Comparison of ENCODE assay signal across 13 cellular contexts in genomic region chr12:47757360-47757839, GRCh38. TPM values are rescaled to one million over a fixed set of nuclear protein-coding genes. Genes with fewer than 3 reads are reported as not detected.
DNase-seq lines count a peak whose midpoint lies in the region; ATAC-seq and TF ChIP-seq lines count a peak whose summit lies in the region.
"Had no signal": no experiment of that assay in that cellular context is flagged by ENCODE, and none has a peak within 500 bp of the region (broad histone marks: within the 10 kb centered on the region; RNA-seq: fewer than 3 reads in every experiment).

No MANE protein-coding gene starts in this region.

- H3K4me3 Mint-ChIP-seq in activated naive CD8-positive, alpha-beta T cell = peak overlapping the region; percentile 40
- H3K4me3 Mint-ChIP-seq in activated naive CD8-positive, alpha-beta T cell treated with anti-CD3 and anti-CD28 coated beads, Interleukin-2, amount 50 U/mL, for 24 hours = no peak overlapping the region
- no peak overlapping the region; the same call in 1 of the 2 replicates for H3K4me3 Mint-ChIP-seq in HFFc6

- TF ChIP-seq CTCF in coronary artery (IDR thresholded peaks at IDR 0.05) (no peak), thyroid gland (IDR thresholded peaks at IDR 0.05) (no peak), HFFc6 (IDR thresholded peaks at IDR 0.05) (no peak)

- peaks cover 28% of the 10 kb centered on the region for H3K4me1 Mint-ChIP-seq in activated naive CD8-positive, alpha-beta T cell (ENCODE audit: low read depth)
- H3K4me1 Mint-ChIP-seq in activated naive CD8-positive, alpha-beta T cell treated with anti-CD3 and anti-CD28 coated beads, Interleukin-2, amount 50 U/mL, for 24 hours = peaks cover 41% of the 10 kb centered on the region
- peaks cover 35% of the 10 kb centered on the region for H3K4me1 Mint-ChIP-seq in HFFc6 (ENCODE audit: low read depth)

- peak; percentile 9 to 39 for TF ChIP-seq POLR2A in thyroid gland (IDR thresholded peaks at IDR 0.05)

- H3K27ac Mint-ChIP-seq in activated naive CD8-positive, alpha-beta T cell = no peak overlapping the region
- no peak overlapping the region for H3K27ac Mint-ChIP-seq in activated naive CD8-positive, alpha-beta T cell treated with anti-CD3 and anti-CD28 coated beads, Interleukin-2, amount 50 U/mL, for 24 hours
- no peak overlapping the region for H3K27ac Mint-ChIP-seq in HFFc6
- H3K27ac Mint-ChIP-seq: activated T-cell treated with anti-CD3 and anti-CD28 coated beads, Interleukin-2, amount 50 U/mL, for 72 hours; T-helper 2 cell treated with Interferon-gamma antibody and Interleukin-4, amounts not matched to agents 5 μg/mL and 100 μg/mL, for 36 hours had no signal

- DNase-seq in activated naive CD8-positive, alpha-beta T cell treated with anti-CD3 and anti-CD28 coated beads, Interleukin-2, amount 50 U/mL, for 24 hours = no peak
- DNase-seq in coronary artery (ENCODE audit: low spot score) (no peak), thyroid gland (peak; percentile 87 to 88), NCI-H345 (lab: John Stamatoyannopoulos, UW) (no peak), HFFc6 (no peak)
- DNase-seq: activated T-cell treated with anti-CD3 and anti-CD28 coated beads, Interleukin-2, amount 50 U/mL, for 72 hours; effector memory CD4-positive, alpha-beta T cell; NCI-H748 treated with DMSO at 0.1 percent for 48 hours; stimulated activated CD4-positive, alpha-beta T cell treated with anti-CD3 and anti-CD28 coated beads, Interleukin-1b, Interleukin-23, amount 100 ng/mL, for 48 hours had no signal

- no peaks in the 10 kb centered on the region for H3K27me3 Mint-ChIP-seq in activated naive CD8-positive, alpha-beta T cell
- H3K27me3 Mint-ChIP-seq in activated naive CD8-positive, alpha-beta T cell treated with anti-CD3 and anti-CD28 coated beads, Interleukin-2, amount 50 U/mL, for 24 hours = peaks cover 7% of the 10 kb centered on the region
- no peaks in the 10 kb centered on the region; the same call in 1 of the 2 replicates for H3K27me3 Mint-ChIP-seq in HFFc6 (ENCODE audit: insufficient read depth)

- ATAC-seq in activated naive CD8-positive, alpha-beta T cell treated with anti-CD3 and anti-CD28 coated beads, Interleukin-2, amount 50 U/mL, for 24 hours = no peak
- ATAC-seq in HG03095 (IDR thresholded peaks at IDR 0.05; ENCODE audit: unreplicated experiment) = no peak
- ATAC-seq: activated T-cell treated with anti-CD3 and anti-CD28 coated beads, Interleukin-2, amount 50 U/mL, for 72 hours had no signal

- H3K4me1 ChIP-seq in mucosa of rectum (ENCODE audit: control insufficient read depth in 2 of 2, insufficient read depth in 2 of 2, low read length in 2 of 2) = peaks cover 50 to 55% of the 10 kb centered on the region in 2 donors
- peaks cover 74 to 88% of the 10 kb centered on the region in 2 donors for H3K4me1 ChIP-seq in thyroid gland

- intact Hi-C loops in thyroid gland (cut with DNase I) = no loop called here

- no peaks in the 10 kb centered on the region for H3K36me3 Mint-ChIP-seq in activated naive CD8-positive, alpha-beta T cell
- H3K36me3 Mint-ChIP-seq in activated naive CD8-positive, alpha-beta T cell treated with anti-CD3 and anti-CD28 coated beads, Interleukin-2, amount 50 U/mL, for 24 hours (ENCODE audit: low read depth) = no peaks in the 10 kb centered on the region
- H3K36me3 Mint-ChIP-seq in HFFc6 (ENCODE audit: low read depth) = no peaks in the 10 kb centered on the region

- H3K27ac ChIP-seq in coronary artery (peak overlapping the region in 1 of 2 donors; percentile 83), mucosa of rectum (ENCODE audit: low read depth in 2 of 2, low read length in 2 of 2) (peak overlapping the region; percentile 4 to 58), thyroid gland (peak overlapping the region; percentile 91 to 95 (median 94))

- H3K4me3 ChIP-seq in coronary artery (peak overlapping the region; percentile 76), mucosa of rectum (ENCODE audit: low read length in 2 of 2) (peak overlapping the region; percentile 42 to 78), thyroid gland (replicated peaks in 1 of 3) (peak overlapping the region; percentile 37 to 82 (median 43))

- H3K27me3 ChIP-seq in mucosa of rectum (ENCODE audit: control insufficient read depth in 2 of 2, insufficient read depth in 2 of 2, low read length in 2 of 2) = no peaks in the 10 kb centered on the region
- H3K27me3 ChIP-seq in thyroid gland = no peaks in the 10 kb centered on the region

- WGBS in thyroid gland, 2 donors = 3 to 34% methylated on average over 5 to 7 of the region's 7 CpGs

- H3K9ac ChIP-seq in mucosa of rectum (ENCODE audit: low read depth in 1 of 2, low read length in 2 of 2) = no peak overlapping the region

- H3K9me3 ChIP-seq in mucosa of rectum (ENCODE audit: control insufficient read depth in 2 of 2, low read length in 2 of 2) = no peaks in the 10 kb centered on the region
- H3K9me3 ChIP-seq in thyroid gland = no peaks in the 10 kb centered on the region

- H3K36me3 ChIP-seq in mucosa of rectum (ENCODE audit: control insufficient read depth in 2 of 2, insufficient read depth in 2 of 2, low read length in 2 of 2) = no peaks in the 10 kb centered on the region
- no peaks in the 10 kb centered on the region for H3K36me3 ChIP-seq in thyroid gland

- no peaks in the 10 kb centered on the region for H3K9me3 Mint-ChIP-seq in activated naive CD8-positive, alpha-beta T cell (ENCODE audit: low read depth)
- no peaks in the 10 kb centered on the region for H3K9me3 Mint-ChIP-seq in activated naive CD8-positive, alpha-beta T cell treated with anti-CD3 and anti-CD28 coated beads, Interleukin-2, amount 50 U/mL, for 24 hours
- H3K9me3 Mint-ChIP-seq in HFFc6 = no peaks in the 10 kb centered on the region
- H3K9me3 Mint-ChIP-seq: activated T-cell treated with anti-CD3 and anti-CD28 coated beads, Interleukin-2, amount 50 U/mL, for 72 hours; T-helper 2 cell treated with Interferon-gamma antibody and Interleukin-4, amounts not matched to agents 5 μg/mL and 100 μg/mL, for 36 hours had no signal

RNA-seq across cellular contexts. Expression of gene RAPGEF3, which starts 1.3 kb away (rescaled TPM):
- total RNA-seq in thyroid gland = 100 to 1,000 TPM in 2 of 4 donors, 10 to 100 TPM in 2; 87.3 to 178 (median 125) TPM
- 1 to 10 TPM; 2.0 to 4.1 (median 3.1) TPM for total RNA-seq in HFFc6 (2021; fragmentation: NEBNext Ultra II Directional; extraction: Animal tissue kit (Norgen Biotek cat#: 25700))

RNA-seq across cellular contexts. Expression of gene SLC48A1, which starts 15.6 kb away (rescaled TPM):
- total RNA-seq in thyroid gland = 100 to 1,000 TPM in 3 of 4 donors, 10 to 100 TPM in 1; 59.3 to 276 (median 187) TPM
- 10 to 100 TPM; 18.8 to 24.5 (median 21.0) TPM for total RNA-seq in HFFc6 (2021; fragmentation: NEBNext Ultra II Directional; extraction: Animal tissue kit (Norgen Biotek cat#: 25700))

RNA-seq across cellular contexts. Expression of gene ENDOU, which starts 32.1 kb away (rescaled TPM):
- total RNA-seq in thyroid gland = 1 to 10 TPM in 3 of 4 donors, under 1 TPM in 1; 0.11 to 1.9 (median 1.2) TPM
- total RNA-seq in HFFc6 (2021; fragmentation: NEBNext Ultra II Directional; extraction: Animal tissue kit (Norgen Biotek cat#: 25700)) = under 1 TPM in 1 of 6 experiments, not detected in 5; 0.11 TPM

RNA-seq across cellular contexts. Expression of gene RPAP3, which starts 51.6 kb away (rescaled TPM):
- total RNA-seq in thyroid gland = 10 to 100 TPM; 17.9 to 24.9 (median 21.4) TPM
- total RNA-seq in HFFc6 (2021; fragmentation: NEBNext Ultra II Directional; extraction: Animal tissue kit (Norgen Biotek cat#: 25700)) = 10 to 100 TPM; 26.3 to 43.4 (median 39.0) TPM

Comparison
In these comparisons a context has a peak if more than half of its experiments do, and no peak if none do; other contexts are left out.
1. DNase-seq: peak in thyroid gland (2 of 2); none in activated naive CD8-positive, alpha-beta T cell treated with anti-CD3 and anti-CD28 coated beads, Interleukin-2, amount 50 U/mL, for 24 hours (single experiment), coronary artery (single experiment), NCI-H345 (single experiment) and HFFc6 (single experiment).
2. RNA of gene RAPGEF3, which starts 1.3 kb away (total RNA-seq): 87.3 to 178 TPM in thyroid gland; 2.0 to 4.1 TPM in HFFc6; every median in the first group is over 10 times any median in the second.
3. Peak in every context shown above with its lines, with median percentiles within 50 percentile points of each other: H3K4me3 ChIP-seq.